20 cellular contexts compared by ENCODE assay signal in the genomic region with DNA sequence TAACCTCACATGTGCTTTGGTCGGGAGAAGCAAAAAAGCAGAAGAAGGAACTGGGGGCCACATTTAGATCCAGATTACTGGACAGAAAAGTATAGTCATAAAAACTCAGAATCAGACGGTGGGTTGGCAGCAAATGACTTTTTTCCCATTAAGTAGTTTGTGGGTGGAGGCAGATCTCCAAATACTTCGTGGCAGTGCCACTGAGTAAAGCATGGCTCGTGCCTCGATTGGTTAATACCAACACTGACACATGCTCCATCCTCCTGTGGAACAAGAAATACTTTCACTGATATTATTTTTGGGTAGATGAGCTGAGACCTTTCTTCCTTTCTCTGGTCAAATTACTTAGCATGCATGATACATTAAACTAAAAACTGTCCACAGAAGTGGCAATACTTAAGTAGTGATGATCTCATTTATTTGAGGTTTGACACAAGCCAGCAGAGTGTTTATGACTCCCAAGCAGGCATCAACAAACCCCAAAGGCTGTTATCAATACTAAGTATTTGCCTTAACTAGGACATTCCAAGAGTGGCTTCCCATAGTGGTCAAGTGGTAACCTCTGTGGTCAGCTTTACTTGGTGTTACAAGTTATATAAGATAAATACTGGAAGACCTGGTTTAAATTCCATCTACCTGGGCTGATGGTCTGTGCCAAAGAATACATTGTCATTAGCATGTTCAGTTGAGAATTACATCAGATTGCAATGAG.
DNase-seq lines count a peak whose midpoint lies in the region; FAIRE-seq and TF ChIP-seq lines count a peak whose summit lies in the region.
"Had no signal": no experiment of that assay in that cellular context is flagged by ENCODE, and none has a peak within 500 bp of the region (broad histone marks: within the 10 kb centered on the region; RNA-seq: fewer than 3 reads in every experiment).

No MANE protein-coding gene starts in this region.

- no peaks in the 10 kb centered on the region for H3K27me3 Mint-ChIP-seq in Caco-2 (ENCODE audit: insufficient read depth, unreplicated experiment)
- peaks cover 4% of the 10 kb centered on the region for H3K27me3 Mint-ChIP-seq in astrocyte (ENCODE audit: low read depth, unreplicated experiment)
- H3K27me3 Mint-ChIP-seq: CD4-positive, alpha-beta T cell had no signal

- H3K9ac ChIP-seq in astrocyte (ENCODE audit: low read length): no peak overlapping the region

- TF ChIP-seq CTCF in Caco-2 (IDR thresholded peaks at IDR 0.05; ENCODE audit: insufficient read depth in 1 of 2, low read depth in 1 of 2, low read length in 1 of 2, severe bottlenecking in 1 of 2, unreplicated experiment in 1 of 2) (no peak), astrocyte (IDR thresholded peaks at IDR 0.05; ENCODE audit: insufficient read depth, low read depth, low read length) (no peak), osteoblast (IDR thresholded peaks at IDR 0.05; ENCODE audit: extremely low read depth, low read depth, low read length) (no peak)

- H3K27me3 ChIP-seq in Caco-2 (replicated peaks; ENCODE audit: control insufficient read depth, insufficient read depth, low read length) (no peaks in the 10 kb centered on the region), astrocyte (ENCODE audit: insufficient read depth, low read length) (no peaks in the 10 kb centered on the region), osteoblast (ENCODE audit: insufficient read depth, low read length) (no peaks in the 10 kb centered on the region)

- no peak for DNase-seq in Caco-2
- peak; percentile 51 for DNase-seq in M059J (ENCODE audit: low read depth)
- DNase-seq in astrocyte (ENCODE audit: low read depth): peak; percentile 29
- no peak for DNase-seq in osteoblast (ENCODE audit: insufficient read length, low spot score, missing footprints)
- DNase-seq in SHP77 (lab: John Stamatoyannopoulos, UW): no peak
- no peak for DNase-seq in inferior parietal cortex (ENCODE audit: extremely low spot score)
- DNase-seq in SHP77 treated with DMSO at 0.1 percent for 48 hours (lab: John Stamatoyannopoulos, UW): no peak
- DNase-seq: C1 segment of cervical spinal cord; CD4-positive, alpha-beta T cell; DMS153; DMS79 treated with DMSO at 0.1 percent for 48 hours; EL had no signal

- H2AFZ ChIP-seq in astrocyte (ENCODE audit: low read depth, low read length): no peak overlapping the region
- peak overlapping the region; percentile 70 for H2AFZ ChIP-seq in osteoblast (ENCODE audit: low read length)

- H3K4me3 Mint-ChIP-seq in Caco-2 (ENCODE audit: unreplicated experiment) (peak overlapping the region; percentile 6), astrocyte (ENCODE audit: unreplicated experiment) (no peak overlapping the region)
- H3K4me3 Mint-ChIP-seq: B cell; CD4-positive, alpha-beta T cell had no signal

- H3K36me3 Mint-ChIP-seq in Caco-2 (ENCODE audit: insufficient read depth, unreplicated experiment) (peaks cover 6% of the 10 kb centered on the region), astrocyte (ENCODE audit: low read depth, unreplicated experiment) (no peaks in the 10 kb centered on the region)

- POLR2A ChIA-PET in Caco-2 (lab: Charles Lee): no interaction called here

- no peak for FAIRE-seq in astrocyte (lab: Jason Lieb, UNC)
- FAIRE-seq: A204.1, D721Med, G401.6, GM12891, H1 had no signal

- CTCF ChIA-PET in Caco-2 (lab: Charles Lee): no interaction called here

- peak overlapping the region; percentile 82 for H3K27ac Mint-ChIP-seq in Caco-2 (ENCODE audit: unreplicated experiment)
- H3K27ac Mint-ChIP-seq in astrocyte (ENCODE audit: unreplicated experiment): no peak overlapping the region
- H3K27ac Mint-ChIP-seq: B cell; CD4-positive, alpha-beta T cell had no signal

- H4K20me1 ChIP-seq in astrocyte (ENCODE audit: insufficient read depth, low read length): no peaks in the 10 kb centered on the region
- H4K20me1 ChIP-seq in osteoblast (ENCODE audit: insufficient read depth, low read length): no peaks in the 10 kb centered on the region

- H3K4me3 ChIP-seq in Caco-2 (ENCODE audit: low read depth, low read length) (no peak overlapping the region), astrocyte (ENCODE audit: insufficient read depth, low read depth, low read length) (no peak overlapping the region), osteoblast (ENCODE audit: insufficient read depth, low read length) (no peak overlapping the region)
- H3K4me3 ChIP-seq: HAP-1 had no signal

- H3K9me3 Mint-ChIP-seq in Caco-2 (ENCODE audit: unreplicated experiment): peaks cover 44% of the 10 kb centered on the region
- no peaks in the 10 kb centered on the region for H3K9me3 Mint-ChIP-seq in astrocyte (ENCODE audit: unreplicated experiment)
- H3K9me3 Mint-ChIP-seq: CD4-positive, alpha-beta T cell had no signal

- H3K36me3 ChIP-seq in Caco-2 (ENCODE audit: control insufficient read depth, insufficient read depth, low read length) (no peaks in the 10 kb centered on the region), astrocyte (ENCODE audit: insufficient read depth, low read length) (no peaks in the 10 kb centered on the region), osteoblast (ENCODE audit: insufficient read depth, low read length) (no peaks in the 10 kb centered on the region)
- H3K36me3 ChIP-seq: HAP-1 had no signal

- no peak overlapping the region for H3K27ac ChIP-seq in astrocyte (ENCODE audit: low read depth, low read length)
- no peak overlapping the region for H3K27ac ChIP-seq in osteoblast (ENCODE audit: low read depth, low read length)
- H3K27ac ChIP-seq: HL-60 had no signal

- intact Hi-C loops in Caco-2 (cut with micrococcal nuclease; ENCODE audit: unreplicated experiment): loop anchor here (1.0 kb wide), 1 partner anchor 20 kb away; no protein-coding TSS in a partner anchor

- no TSS peak for BruUV-seq in Caco-2 (replicated peaks; lab: Mats Ljungman, UMichigan)

- peaks cover 7% of the 10 kb centered on the region; the same call in 1 of the 2 replicates for H3K9me3 ChIP-seq in Caco-2
- no peaks in the 10 kb centered on the region for H3K9me3 ChIP-seq in astrocyte (ENCODE audit: insufficient read depth, low read depth, low read length)
- no peaks in the 10 kb centered on the region for H3K9me3 ChIP-seq in osteoblast (ENCODE audit: low read depth, low read length)

- H3K79me2 ChIP-seq in astrocyte (ENCODE audit: insufficient read depth, low read length) (no peaks in the 10 kb centered on the region), osteoblast (ENCODE audit: insufficient read depth, low read length) (no peaks in the 10 kb centered on the region)

- H3K4me1 Mint-ChIP-seq in Caco-2 (ENCODE audit: low read depth, unreplicated experiment) (peaks cover 21% of the 10 kb centered on the region), astrocyte (ENCODE audit: low read depth, unreplicated experiment) (no peaks in the 10 kb centered on the region)
- H3K4me1 Mint-ChIP-seq: B cell had no signal

- H3K4me2 ChIP-seq in astrocyte (ENCODE audit: low read length) (no peak overlapping the region), osteoblast (ENCODE audit: insufficient read depth, low read length) (peak overlapping the region; percentile 29)

- H3K4me1 ChIP-seq in Caco-2: peaks cover 34% of the 10 kb centered on the region
- H3K4me1 ChIP-seq in astrocyte (ENCODE audit: insufficient read depth, low read length): no peaks in the 10 kb centered on the region
- H3K4me1 ChIP-seq in osteoblast (ENCODE audit: insufficient read depth, low read length): peaks cover 9% of the 10 kb centered on the region
- H3K4me1 ChIP-seq: HAP-1 had no signal

Comparison
In these comparisons a context has a peak if more than half of its experiments do, and no peak if none do; other contexts are left out.
1. DNase-seq: peak in M059J (single experiment) and astrocyte (single experiment); none in Caco-2 (0 of 2), osteoblast (single experiment), SHP77 (0 of 2), inferior parietal cortex (single experiment) and SHP77 treated with DMSO at 0.1 percent for 48 hours (single experiment).